ENCODE assay signal across 16 cellular contexts in genomic region chr17:65261682-65262636, GRCh38.
DNase-seq lines count a peak whose midpoint lies in the region; TF ChIP-seq lines count a peak whose summit lies in the region.
"Had no signal": no experiment of that assay in that cellular context is flagged by ENCODE, and none has a peak within 500 bp of the region (broad histone marks: within the 10 kb centered on the region; RNA-seq: fewer than 3 reads in every experiment).

No MANE protein-coding gene starts in this region.

- no peaks in the 10 kb centered on the region for H3K27me3 Mint-ChIP-seq in osteocyte (ENCODE audit: unreplicated experiment)

- DNase-seq in EL (peak; percentile 39), NCI-H2227 (lab: John Stamatoyannopoulos, UW; ENCODE audit: unreplicated experiment) (peak; percentile 40), choroid plexus epithelial cell (ENCODE audit: low read depth) (peak; percentile 34), osteocyte (ENCODE audit: extremely low spot score, unreplicated experiment) (peak; percentile 5), SKM-1 treated with dmso at 0.1 percent for 144 hours (lab: John Stamatoyannopoulos, UW; ENCODE audit: unreplicated experiment) (no peak), foreskin melanocyte (no peak), Kasumi-1 (lab: John Stamatoyannopoulos, UW) (no peak)
- DNase-seq: activated CD4-positive, alpha-beta T cell treated with anti-CD3 and anti-CD28 coated beads, Interleukin-2, amount 50 U/mL, for 1 hour; activated naive CD4-positive, alpha-beta T cell; esophagus squamous epithelium; lower lobe of right lung; NCI-H345; OCI-M1; substantia nigra had no signal

- peaks cover 2% of the 10 kb centered on the region for H3K4me1 Mint-ChIP-seq in osteocyte (ENCODE audit: unreplicated experiment)

- H3K27ac Mint-ChIP-seq in osteocyte (ENCODE audit: unreplicated experiment) = no peak overlapping the region

- no peak overlapping the region for H3K4me3 Mint-ChIP-seq in osteocyte (ENCODE audit: unreplicated experiment)
- H3K4me3 Mint-ChIP-seq: neural crest cell had no signal

- peaks cover 3% of the 10 kb centered on the region for H3K36me3 Mint-ChIP-seq in osteocyte (ENCODE audit: unreplicated experiment)

- no peak overlapping the region for H3K4me3 ChIP-seq in choroid plexus epithelial cell (ENCODE audit: low read depth, low read length)
- H3K4me3 ChIP-seq: esophagus squamous epithelium, lower lobe of right lung, smooth muscle cell had no signal

- H3K9me3 Mint-ChIP-seq in osteocyte (ENCODE audit: unreplicated experiment) = peaks cover 6% of the 10 kb centered on the region

- TF ChIP-seq CTCF in choroid plexus epithelial cell (conservative IDR thresholded peaks at IDR 0.05; ENCODE audit: low read depth, low read length) (no peak), osteocyte (IDR thresholded peaks at IDR 0.05) (no peak)

Comparison
In these comparisons a context has a peak if more than half of its experiments do, and no peak if none do; other contexts are left out.
1. DNase-seq: peak in EL (single experiment), NCI-H2227 (single experiment), choroid plexus epithelial cell (single experiment) and osteocyte (single experiment); none in SKM-1 treated with dmso at 0.1 percent for 144 hours (single experiment), foreskin melanocyte (single experiment) and Kasumi-1 (0 of 2).